Comparison of ENCODE assay signal across 2 cellular contexts in genomic region chr1:1296070-1297061, GRCh38.
TF ChIP-seq lines count a peak whose summit lies in the region.

No MANE protein-coding gene starts in this region.

TF ChIP-seq in GM12878, 131 proteins besides CTCF, POLR2A, EP300 and RAD21:
- TF ChIP-seq ESRRA (IDR thresholded peaks at IDR 0.05; ENCODE audit: low read length) (no peak), TCF3 (IDR thresholded peaks at IDR 0.05; ENCODE audit: borderline replicate concordance, insufficient read depth, low read depth, low read length) (peak; percentile 44; the same call in 1 of the 2 replicates), BCL3 (IDR thresholded peaks at IDR 0.05; ENCODE audit: borderline replicate concordance, insufficient read depth, low read depth, low read length, poor library complexity, severe bottlenecking) (peak; percentile 34)

TF ChIP-seq in H1, 55 proteins besides CTCF, POLR2A, EP300 and RAD21:
- TF ChIP-seq ZNF274 (IDR thresholded peaks at IDR 0.05; ENCODE audit: borderline replicate concordance, extremely low read depth, low read length) (no peak), RXRA (IDR thresholded peaks at IDR 0.05; ENCODE audit: insufficient read depth, low read depth, low read length) (no peak), KDM1A (IDR thresholded peaks at IDR 0.05; ENCODE audit: borderline replicate concordance, low read length) (no peak), SIN3A (conservative IDR thresholded peaks at IDR 0.05 in 1 of 2, IDR thresholded peaks at IDR 0.05 in 1 of 2; ENCODE audit: low read depth in 1 of 2, low read length in 2 of 2) (no peak), TBP (IDR thresholded peaks at IDR 0.05; ENCODE audit: low read depth, low read length) (no peak), SRF (IDR thresholded peaks at IDR 0.05; ENCODE audit: low read depth, low read length) (no peak), RFX5 (IDR thresholded peaks at IDR 0.05; ENCODE audit: borderline replicate concordance, low read depth, low read length) (no peak), CBX5 (IDR thresholded peaks at IDR 0.05; ENCODE audit: low read depth, low read length) (no peak), FOSL1 (IDR thresholded peaks at IDR 0.05; ENCODE audit: insufficient read depth, low read depth, low read length) (no peak)
